ENCODE assay signal across 8 cellular contexts in genomic region chr22:32644252-32645100, GRCh38.
DNase-seq lines count a peak whose midpoint lies in the region; ATAC-seq and TF ChIP-seq lines count a peak whose summit lies in the region.

No MANE protein-coding gene starts in this region.

- intact Hi-C loops in colonic mucosa (cut with DNase I), result no loop called here
- intact Hi-C loops in naive thymus-derived CD4-positive, alpha-beta T cell (cut with micrococcal nuclease), result no loop called here

- POLR2A ChIA-PET in naive thymus-derived CD4-positive, alpha-beta T cell (lab: Charles Lee), result interaction anchor here (1.3 kb wide), 1 partner anchor 12 kb away, joined by 5 read pairs; no protein-coding TSS in a partner anchor

- peaks cover 0 to 4% (median 0%) of the 10 kb centered on the region in 5 donors for H3K36me3 Mint-ChIP-seq in naive thymus-derived CD4-positive, alpha-beta T cell

- 46% methylated on average over 14 of the region's 14 CpGs for WGBS in urinary bladder

- H3K4me3 ChIP-seq in colonic mucosa (no peak overlapping the region), urinary bladder (ENCODE audit: low read depth, low read length) (no peak overlapping the region)
- H3K4me3 ChIP-seq in naive thymus-derived CD4-positive, alpha-beta T cell (ENCODE audit: low read length), result peak overlapping the region; percentile 62

- DNase-seq in EH (ENCODE audit: low read depth) (peak; percentile 73), UCSD-AML1 (lab: John Stamatoyannopoulos, UW; ENCODE audit: unreplicated experiment) (peak; percentile 79), colonic mucosa (peak; percentile 30), NCI-H2196 (lab: John Stamatoyannopoulos, UW; ENCODE audit: unreplicated experiment) (no peak), superior temporal gyrus (ENCODE audit: extremely low spot score) (no peak), NAMALWA (ENCODE audit: low spot score) (no peak)
- peak in 6 of 9 donors; percentile 17 to 42 (median 32) for DNase-seq in naive thymus-derived CD4-positive, alpha-beta T cell

- H3K27ac ChIP-seq in colonic mucosa (no peak overlapping the region), urinary bladder (ENCODE audit: low read depth) (peak overlapping the region; percentile 76)
- H3K27ac ChIP-seq in naive thymus-derived CD4-positive, alpha-beta T cell (ENCODE audit: low read depth, low read length), result peak overlapping the region; percentile 70

- H3K27me3 Mint-ChIP-seq in naive thymus-derived CD4-positive, alpha-beta T cell, result peaks cover 0 to 5% (median 0%) of the 10 kb centered on the region in 5 donors

- peak; percentile 60 for ATAC-seq in naive thymus-derived CD4-positive, alpha-beta T cell

- H3K27me3 ChIP-seq in colonic mucosa, result no peaks in the 10 kb centered on the region
- H3K27me3 ChIP-seq in naive thymus-derived CD4-positive, alpha-beta T cell (ENCODE audit: control insufficient read depth in 2 of 2, insufficient read depth in 2 of 2, low read length in 2 of 2), result no peaks in the 10 kb centered on the region

- peaks cover 10 to 18% (median 17%) of the 10 kb centered on the region in 7 donors for H3K4me1 Mint-ChIP-seq in naive thymus-derived CD4-positive, alpha-beta T cell

- no peaks in the 10 kb centered on the region for H3K36me3 ChIP-seq in colonic mucosa
- H3K36me3 ChIP-seq in naive thymus-derived CD4-positive, alpha-beta T cell (ENCODE audit: control insufficient read depth in 2 of 3, insufficient read depth in 3 of 3, low read length in 3 of 3), result no peaks in the 10 kb centered on the region
- H3K36me3 ChIP-seq in urinary bladder (ENCODE audit: insufficient read depth), result no peaks in the 10 kb centered on the region

- H3K4me3 Mint-ChIP-seq in naive thymus-derived CD4-positive, alpha-beta T cell, result peak overlapping the region; percentile 47 to 89 (median 78)

- peak overlapping the region; percentile 74 to 98 (median 89) for H3K27ac Mint-ChIP-seq in naive thymus-derived CD4-positive, alpha-beta T cell

- CTCF ChIA-PET in naive thymus-derived CD4-positive, alpha-beta T cell (lab: Charles Lee), result interaction anchor here (0.6 to 0.7 kb wide), 2 partner anchors 9 to 16 kb away, joined by 3 read pairs; no protein-coding TSS in a partner anchor

- H3K9me3 ChIP-seq in colonic mucosa, result no peaks in the 10 kb centered on the region
- no peaks in the 10 kb centered on the region for H3K9me3 ChIP-seq in naive thymus-derived CD4-positive, alpha-beta T cell (ENCODE audit: control insufficient read depth in 2 of 3, low read length in 3 of 3)

- no peaks in the 10 kb centered on the region for H3K4me1 ChIP-seq in colonic mucosa
- peaks cover 10 to 13% of the 10 kb centered on the region in 2 donors for H3K4me1 ChIP-seq in naive thymus-derived CD4-positive, alpha-beta T cell (ENCODE audit: control insufficient read depth in 2 of 2, insufficient read depth in 2 of 2, low read length in 2 of 2)
- H3K4me1 ChIP-seq in urinary bladder (ENCODE audit: insufficient read depth), result no peaks in the 10 kb centered on the region

- peaks cover 0 to 8% (median 3%) of the 10 kb centered on the region in 11 donors for H3K9me3 Mint-ChIP-seq in naive thymus-derived CD4-positive, alpha-beta T cell

- TF ChIP-seq CTCF in colonic mucosa (IDR thresholded peaks at IDR 0.05), result no peak

- H3K9ac ChIP-seq in colonic mucosa (ENCODE audit: low read depth in 2 of 2, low read length in 2 of 2), result no peak overlapping the region

Comparison
In these comparisons a context has a peak if more than half of its experiments do, and no peak if none do; other contexts are left out.
1. DNase-seq: peak in EH (single experiment), UCSD-AML1 (single experiment), colonic mucosa (single experiment) and naive thymus-derived CD4-positive, alpha-beta T cell (6 of 9); none in NCI-H2196 (single experiment), superior temporal gyrus (single experiment) and NAMALWA (single experiment).